In genomic region chr9:88741335-88741734, GRCh38 we compare ENCODE assay signal across 11 cellular contexts.
DNase-seq lines count a peak whose midpoint lies in the region; ATAC-seq and TF ChIP-seq lines count a peak whose summit lies in the region.
"Had no signal": no experiment of that assay in that cellular context is flagged by ENCODE, and none has a peak within 500 bp of the region (broad histone marks: within the 10 kb centered on the region; RNA-seq: fewer than 3 reads in every experiment).

No MANE protein-coding gene starts in this region.

- peak in 31 of 56 donors; percentile 11 to 45 (median 28) for TF ChIP-seq CTCF in dorsolateral prefrontal cortex (IDR thresholded peaks at IDR 0.05 in 54 of 56, conservative IDR thresholded peaks at IDR 0.05 in 2 of 56; ENCODE audit: low read depth in 1 of 56, partially characterized antibody in 56 of 56)
- TF ChIP-seq CTCF in testis (IDR thresholded peaks at IDR 0.05), result peak in 2 of 3 experiments; percentile 15 to 17

- H3K4me3 ChIP-seq in dorsolateral prefrontal cortex, result no peak overlapping the region
- H3K4me3 ChIP-seq in testis, result no peak overlapping the region

- peaks cover 0 to 9% (median 0%) of the 10 kb centered on the region in 45 donors for H3K27me3 ChIP-seq in dorsolateral prefrontal cortex
- H3K27me3 ChIP-seq in testis, result no peaks in the 10 kb centered on the region

- ATAC-seq in GM18519 (IDR thresholded peaks at IDR 0.05; ENCODE audit: low FRiP score, unreplicated experiment), result no peak
- no peak for ATAC-seq in HG02973 (IDR thresholded peaks at IDR 0.05; ENCODE audit: unreplicated experiment)
- ATAC-seq: activated naive CD4-positive, alpha-beta T cell treated with anti-CD3 and anti-CD28 coated beads, Interleukin-2, amount 50 U/mL, for 72 hours had no signal

- WGBS in testis, 2 donors, result 66 to 77% methylated on average over 3 of the region's 3 CpGs

- H3K9me3 ChIP-seq in testis, result no peaks in the 10 kb centered on the region

- TF ChIP-seq POLR2A in testis (IDR thresholded peaks at IDR 0.05), result no peak

- no peaks in the 10 kb centered on the region for H3K36me3 ChIP-seq in testis (ENCODE audit: low read depth, missing control alignments)

- intact Hi-C loops in dorsolateral prefrontal cortex (cut with DNase I), result no loop called here
- intact Hi-C loops in testis (cut with DNase I; ENCODE audit: low total_unique reads), result no loop called here
- intact Hi-C loops in posterior vena cava (cut with DNase I), result loop anchor here in 1 of 2 donors (10.0 kb wide), 1 partner anchor 147 kb away; no protein-coding TSS in a partner anchor

- H3K27ac ChIP-seq in dorsolateral prefrontal cortex (no peak overlapping the region), testis (no peak overlapping the region)
- H3K27ac ChIP-seq: parathyroid adenoma had no signal

- no peaks in the 10 kb centered on the region for H3K4me1 ChIP-seq in testis

- peak; percentile 37 for DNase-seq in stimulated activated CD4-positive, alpha-beta T cell treated with anti-CD3 and anti-CD28 coated beads, Interleukin-15, amount 100 ng/mL, for 24 hours
- DNase-seq in stimulated activated CD4-positive, alpha-beta T cell treated with anti-CD3 and anti-CD28 coated beads, Interleukin-12 subunit alpha, Interleukin-12 subunit beta, amount 100 ng/mL, for 4 hours, result no peak
- DNase-seq in NCI-H460 (ENCODE audit: extremely low read depth, low read depth) (peak; percentile 6), dorsolateral prefrontal cortex (no peak), testis (no peak), posterior vena cava (ENCODE audit: low spot score) (no peak)
- DNase-seq: hypothalamus had no signal

Comparison
In these comparisons a context has a peak if more than half of its experiments do, and no peak if none do; other contexts are left out.
1. DNase-seq: peak in stimulated activated CD4-positive, alpha-beta T cell treated with anti-CD3 and anti-CD28 coated beads, Interleukin-15, amount 100 ng/mL, for 24 hours (single experiment) and NCI-H460 (single experiment); none in stimulated activated CD4-positive, alpha-beta T cell treated with anti-CD3 and anti-CD28 coated beads, Interleukin-12 subunit alpha, Interleukin-12 subunit beta, amount 100 ng/mL, for 4 hours (single experiment), dorsolateral prefrontal cortex (0 of 10), testis (single experiment) and posterior vena cava (single experiment).